ENCODE assay signal across 8 cellular contexts in the genomic region with DNA sequence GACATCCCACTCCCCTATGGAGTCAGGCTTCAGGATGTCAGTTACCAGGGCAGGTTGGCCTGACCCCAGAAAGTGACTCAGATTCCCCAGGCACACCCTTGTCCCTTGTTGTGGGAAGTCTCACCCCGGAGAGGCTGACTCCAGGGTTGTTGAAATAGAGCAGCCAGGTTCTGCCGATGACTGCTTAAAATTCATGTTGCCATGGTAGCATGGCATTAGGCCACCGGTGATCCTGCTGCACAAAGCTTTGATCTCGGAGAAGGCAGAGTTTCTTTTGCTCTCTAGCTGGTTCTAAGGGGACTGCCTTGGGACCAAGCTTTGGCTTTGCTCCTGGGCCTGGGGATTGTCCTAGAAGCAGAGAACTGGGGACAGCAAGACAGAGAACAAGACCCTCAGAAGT.
DNase-seq lines count a peak whose midpoint lies in the region; ATAC-seq and TF ChIP-seq lines count a peak whose summit lies in the region.

No MANE protein-coding gene starts in this region.

- peak; percentile 34 for DNase-seq in GM04503 (ENCODE audit: low read depth)
- peak; percentile 61 for DNase-seq in NCI-H2227 (lab: John Stamatoyannopoulos, UW; ENCODE audit: unreplicated experiment)
- peak in 7 of 10 donors; percentile 9 to 54 (median 45) for DNase-seq in dorsolateral prefrontal cortex
- DNase-seq in GM10248 (ENCODE audit: extremely low spot score) = no peak
- DNase-seq in tibial nerve (ENCODE audit: low spot score in 2 of 2) = no peak

- 8 to 23% methylated on average over 2 to 4 of the region's 4 CpGs for WGBS in tibial nerve, 2 donors

- no peak for TF ChIP-seq POLR2A in tibial nerve (IDR thresholded peaks at IDR 0.05)

- intact Hi-C loops in dorsolateral prefrontal cortex (cut with DNase I) = no loop called here

- H3K9me3 ChIP-seq in neuron (ENCODE audit: low read length) (no peaks in the 10 kb centered on the region), tibial nerve (no peaks in the 10 kb centered on the region)

- H3K27ac ChIP-seq in dorsolateral prefrontal cortex = peak overlapping the region in 9 of 59 donors; percentile 12 to 68 (median 27)
- H3K27ac ChIP-seq in tibial nerve = no peak overlapping the region

- CTCF ChIA-PET in GM10248 (lab: Yijun Ruan, JAX) = no interaction called here

- POLR2A ChIA-PET in GM10248 (lab: Yijun Ruan, JAX) = no interaction called here

- peak overlapping the region in 3 of 59 donors; percentile 9 to 20 (median 14) for H3K4me3 ChIP-seq in dorsolateral prefrontal cortex
- peak overlapping the region; percentile 6 for H3K4me3 ChIP-seq in neuron (ENCODE audit: low read length)
- no peak overlapping the region for H3K4me3 ChIP-seq in tibial nerve

- H2AFZ ChIP-seq in neuron (ENCODE audit: low read depth, low read length) = peak overlapping the region; percentile 2

- no peaks in the 10 kb centered on the region for H3K27me3 ChIP-seq in dorsolateral prefrontal cortex
- no peaks in the 10 kb centered on the region for H3K27me3 ChIP-seq in neuron (ENCODE audit: insufficient read depth, low read length)
- H3K27me3 ChIP-seq in tibial nerve = no peaks in the 10 kb centered on the region

- H3K4me1 ChIP-seq in neuron (ENCODE audit: insufficient read depth, low read length) (peaks cover 25% of the 10 kb centered on the region), tibial nerve (no peaks in the 10 kb centered on the region)

- ATAC-seq in GM19324 (IDR thresholded peaks at IDR 0.05; ENCODE audit: low FRiP score, unreplicated experiment) = no peak
- no peak for ATAC-seq in GM19452 (IDR thresholded peaks at IDR 0.05; ENCODE audit: unreplicated experiment)

- H3K36me3 ChIP-seq in neuron (ENCODE audit: insufficient read depth, low read length) (no peaks in the 10 kb centered on the region), tibial nerve (no peaks in the 10 kb centered on the region)

- no peak for TF ChIP-seq EP300 in tibial nerve (IDR thresholded peaks at IDR 0.05)

- TF ChIP-seq CTCF in dorsolateral prefrontal cortex (IDR thresholded peaks at IDR 0.05 in 54 of 56, conservative IDR thresholded peaks at IDR 0.05 in 2 of 56; ENCODE audit: low read depth in 1 of 56, partially characterized antibody in 56 of 56) (no peak), GM10248 (IDR thresholded peaks at IDR 0.05; ENCODE audit: control extremely low read depth, extremely low read depth, low read depth, missing control alignments) (no peak), tibial nerve (IDR thresholded peaks at IDR 0.05) (no peak)

Comparison
In these comparisons a context has a peak if more than half of its experiments do, and no peak if none do; other contexts are left out.
1. DNase-seq: peak in GM04503 (single experiment), NCI-H2227 (single experiment) and dorsolateral prefrontal cortex (7 of 10); none in GM10248 (single experiment) and tibial nerve (0 of 2).